Comparison of ENCODE assay signal across 19 cellular contexts in the genomic region with DNA sequence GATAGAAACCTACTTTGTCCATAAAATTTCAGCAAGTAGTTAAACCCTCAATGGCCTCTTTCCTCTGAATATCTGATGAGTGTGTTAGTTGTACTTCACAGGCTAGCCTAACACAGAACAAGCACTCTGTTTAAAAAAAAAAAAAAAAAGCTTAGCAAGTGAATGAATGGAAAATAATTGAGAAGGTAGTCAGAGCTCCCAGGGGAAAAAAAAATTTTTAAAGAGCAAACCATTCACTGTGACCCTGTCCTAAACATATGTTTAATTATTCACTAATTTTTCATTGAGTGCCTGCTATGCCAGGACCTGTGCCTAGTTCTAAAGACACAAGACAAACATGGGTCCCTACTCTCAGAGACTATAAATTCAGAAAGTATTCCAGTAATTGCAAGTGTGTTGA.
"Had no signal": no experiment of that assay in that cellular context is flagged by ENCODE, and none has a peak within 500 bp of the region (broad histone marks: within the 10 kb centered on the region; RNA-seq: fewer than 3 reads in every experiment).

No MANE protein-coding gene starts in this region.

- H3K4me3 Mint-ChIP-seq: activated CD4-positive, alpha-beta T cell treated with anti-CD3 and anti-CD28 coated beads, Interleukin-2, amount 10 ng/mL, durations not matched to agents 7 days and 5 days; activated naive CD4-positive, alpha-beta T cell treated with anti-CD3 and anti-CD28 coated beads for 36 hours; activated T-cell treated with anti-CD3 and anti-CD28 coated beads, Interleukin-2, amount 50 U/mL, for 4 hours; central memory CD8-positive, alpha-beta T cell; immature natural killer cell; mesothelial cell of epicardium; natural killer cell treated with Interleukin-12 subunit alpha and Interleukin-12 subunit beta and Interleukin-15 and Interleukin-18, amount 100 ng/mL, for 72 hours; stimulated activated naive CD8-positive, alpha-beta T cell treated with anti-CD3 and anti-CD28 coated beads, Interleukin-15, amount 100 ng/mL, for 72 hours; type B pancreatic cell had no signal

- H3K27ac ChIP-seq: colonic mucosa, gastroesophageal sphincter, heart left ventricle, right atrium auricular region, skin epidermis had no signal

- DNase-seq: activated CD4-positive, alpha-beta T cell treated with anti-CD3 and anti-CD28 coated beads, Interleukin-2, amount 10 ng/mL, durations not matched to agents 7 days and 5 days; activated CD8-positive, alpha-beta memory T cell treated with anti-CD3 and anti-CD28 coated beads, Interleukin-2, amount 50 U/mL, for 4 hours; activated naive CD4-positive, alpha-beta T cell treated with anti-CD3 and anti-CD28 coated beads for 36 hours; activated T-cell treated with anti-CD3 and anti-CD28 coated beads, Interleukin-2, amount 50 U/mL, for 4 hours; anterior cingulate cortex; colonic mucosa; heart left ventricle; immature natural killer cell; left cardiac atrium; stimulated activated naive CD8-positive, alpha-beta T cell treated with anti-CD3 and anti-CD28 coated beads, Interleukin-15, amount 100 ng/mL, for 72 hours had no signal

- ATAC-seq: activated CD4-positive, CD25-positive, alpha-beta regulatory T cell treated with anti-CD3 and anti-CD28 coated beads, Interleukin-2, amount 50 U/mL, for 24 hours; activated T-cell treated with anti-CD3 and anti-CD28 coated beads, Interleukin-2, amount 50 U/mL, for 4 hours; gastroesophageal sphincter; heart left ventricle; stimulated activated naive CD8-positive, alpha-beta T cell treated with anti-CD3 and anti-CD28 coated beads, Interleukin-15, amount 100 ng/mL, for 72 hours had no signal

- H3K36me3 Mint-ChIP-seq: immature natural killer cell; natural killer cell treated with Interleukin-12 subunit alpha and Interleukin-12 subunit beta and Interleukin-15 and Interleukin-18, amount 100 ng/mL, for 72 hours had no signal

- H3K4me3 ChIP-seq: colonic mucosa, gastroesophageal sphincter, heart left ventricle, right atrium auricular region, skin epidermis had no signal

- H3K36me3 ChIP-seq: colonic mucosa, gastroesophageal sphincter, heart left ventricle, right atrium auricular region had no signal

- H3K27me3 Mint-ChIP-seq: central memory CD8-positive, alpha-beta T cell; progenitor cell of endocrine pancreas; type B pancreatic cell had no signal

- H3K27me3 ChIP-seq: colonic mucosa, gastroesophageal sphincter, heart left ventricle, right atrium auricular region had no signal

- H3K9me3 ChIP-seq: colonic mucosa, right atrium auricular region had no signal

- H3K4me1 ChIP-seq: colonic mucosa, gastroesophageal sphincter, heart left ventricle, right atrium auricular region had no signal

- H3K4me1 Mint-ChIP-seq: activated CD4-positive, alpha-beta T cell treated with anti-CD3 and anti-CD28 coated beads, Interleukin-2, amount 10 ng/mL, durations not matched to agents 7 days and 5 days; central memory CD8-positive, alpha-beta T cell; immature natural killer cell; stimulated activated naive CD8-positive, alpha-beta T cell treated with anti-CD3 and anti-CD28 coated beads, Interleukin-15, amount 100 ng/mL, for 72 hours had no signal

- H3K27ac Mint-ChIP-seq: activated CD4-positive, alpha-beta T cell treated with anti-CD3 and anti-CD28 coated beads, Interleukin-2, amount 10 ng/mL, durations not matched to agents 7 days and 5 days; activated naive CD4-positive, alpha-beta T cell treated with anti-CD3 and anti-CD28 coated beads for 36 hours; immature natural killer cell; mesothelial cell of epicardium; natural killer cell treated with Interleukin-12 subunit alpha and Interleukin-12 subunit beta and Interleukin-15 and Interleukin-18, amount 100 ng/mL, for 72 hours; progenitor cell of endocrine pancreas; stimulated activated naive CD8-positive, alpha-beta T cell treated with anti-CD3 and anti-CD28 coated beads, Interleukin-15, amount 100 ng/mL, for 72 hours; type B pancreatic cell had no signal
